In genomic region chr6:1296079-1296478, GRCh38 we compare ENCODE assay signal across 17 cellular contexts. TPM values are rescaled to one million over a fixed set of nuclear protein-coding genes. Genes with fewer than 3 reads are reported as not detected.
"Had no signal": no experiment of that assay in that cellular context is flagged by ENCODE, and none has a peak within 500 bp of the region (broad histone marks: within the 10 kb centered on the region; RNA-seq: fewer than 3 reads in every experiment).

No MANE protein-coding gene starts in this region.

- H3K9me3 Mint-ChIP-seq: activated T-cell treated with anti-CD3 and anti-CD28 coated beads, Interleukin-2, amount 50 U/mL, for 24 hours; endodermal cell; stimulated activated effector memory CD8-positive, alpha-beta T cell treated with anti-CD3 and anti-CD28 coated beads, Interleukin-12 subunit alpha, Interleukin-12 subunit beta, amount 100 ng/mL, for 72 hours had no signal

- ATAC-seq: left colon; mucosa of descending colon; naive thymus-derived CD4-positive, alpha-beta T cell; stimulated activated effector memory CD8-positive, alpha-beta T cell treated with anti-CD3 and anti-CD28 coated beads, Interleukin-12 subunit alpha, Interleukin-12 subunit beta, amount 100 ng/mL, for 72 hours had no signal

- H3K9me3 ChIP-seq: mucosa of descending colon, ovary, SK-N-SH, thyroid gland had no signal

- H3K4me3 Mint-ChIP-seq: activated T-cell treated with anti-CD3 and anti-CD28 coated beads, Interleukin-2, amount 50 U/mL, for 24 hours; endodermal cell; stimulated activated effector memory CD8-positive, alpha-beta T cell treated with anti-CD3 and anti-CD28 coated beads, Interleukin-12 subunit alpha, Interleukin-12 subunit beta, amount 100 ng/mL, for 72 hours had no signal

- H3K4me1 Mint-ChIP-seq: endodermal cell; naive thymus-derived CD4-positive, alpha-beta T cell; stimulated activated effector memory CD8-positive, alpha-beta T cell treated with anti-CD3 and anti-CD28 coated beads, Interleukin-12 subunit alpha, Interleukin-12 subunit beta, amount 100 ng/mL, for 72 hours had no signal

- H3K9ac ChIP-seq: SK-N-SH had no signal

- H3K4me3 ChIP-seq: dorsolateral prefrontal cortex, mucosa of descending colon, ovary, thyroid gland had no signal

- H3K27ac Mint-ChIP-seq: activated T-cell treated with anti-CD3 and anti-CD28 coated beads, Interleukin-2, amount 50 U/mL, for 24 hours; endodermal cell; naive thymus-derived CD4-positive, alpha-beta T cell; stimulated activated effector memory CD8-positive, alpha-beta T cell treated with anti-CD3 and anti-CD28 coated beads, Interleukin-12 subunit alpha, Interleukin-12 subunit beta, amount 100 ng/mL, for 72 hours had no signal

- H3K4me2 ChIP-seq: SK-N-SH had no signal

- H3K36me3 ChIP-seq: ovary, thyroid gland had no signal

- DNase-seq: activated CD4-positive, alpha-beta T cell treated with anti-CD3 and anti-CD28 coated beads, Interleukin-2, amount 50 U/mL, for 48 hours; activated effector memory CD4-positive, alpha-beta T cell treated with Interleukin-2 at 50 U/mL for 16 hours; activated naive CD4-positive, alpha-beta T cell treated with anti-CD3 and anti-CD28 coated beads, Interleukin-2, amount 50 U/mL, for 16 hours; activated T-cell treated with anti-CD3 and anti-CD28 coated beads, Interleukin-2, amount 50 U/mL, for 24 hours; dorsolateral prefrontal cortex; endodermal cell; head of caudate nucleus; left colon; mucosa of descending colon; naive thymus-derived CD4-positive, alpha-beta T cell; ovary; SK-N-SH; T-helper 1 cell; T1000; thyroid gland had no signal

- H3K27ac ChIP-seq: dorsolateral prefrontal cortex, ovary, thyroid gland had no signal

- H3K27me3 ChIP-seq: ovary, thyroid gland had no signal

RNA-seq across cellular contexts. Expression of gene FOXQ1, which starts 15.8 kb away (rescaled TPM):
- total RNA-seq: cardiac septum; naive thymus-derived CD4-positive, alpha-beta T cell had no signal
- polyA plus RNA-seq: naive thymus-derived CD4-positive, alpha-beta T cell; SK-N-SH had no signal
